ENCODE assay signal across 1 cellular context in genomic region chr5:154368041-154368800, GRCh38.
TF ChIP-seq lines count a peak whose summit lies in the region.

No MANE protein-coding gene starts in this region.

TF ChIP-seq in HEK293, 187 proteins besides CTCF, POLR2A, EP300 and RAD21 (continued from another document and continues in another):
- no peak for TF ChIP-seq ZNF2 (tag by site-specific recombination; IDR thresholded peaks at IDR 0.05)
- TF ChIP-seq ZNF394 (tag by site-specific recombination; IDR thresholded peaks at IDR 0.05; ENCODE audit: borderline replicate concordance): no peak; the same call in 1 of the 2 replicates
- TF ChIP-seq ZNF426 (tag by site-specific recombination; IDR thresholded peaks at IDR 0.05): no peak
- no peak for TF ChIP-seq ZNF660 (tag by site-specific recombination; IDR thresholded peaks at IDR 0.05)
- TF ChIP-seq PRDM1 (tag by site-specific recombination; IDR thresholded peaks at IDR 0.05): peak; percentile 83
- no peak for TF ChIP-seq ZNF26 (tag by site-specific recombination; IDR thresholded peaks at IDR 0.05)
- TF ChIP-seq ZBTB20 (tag by site-specific recombination; IDR thresholded peaks at IDR 0.05): no peak
- TF ChIP-seq ZNF132 (tag by site-specific recombination; IDR thresholded peaks at IDR 0.05; ENCODE audit: borderline replicate concordance): no peak
- TF ChIP-seq ZNF280D (tag by site-specific recombination; IDR thresholded peaks at IDR 0.05): no peak
- TF ChIP-seq ZSCAN16 (tag by site-specific recombination; IDR thresholded peaks at IDR 0.05): no peak
- TF ChIP-seq ZNF23 (tag by site-specific recombination; IDR thresholded peaks at IDR 0.05; ENCODE audit: borderline replicate concordance): no peak
- TF ChIP-seq PRDM4 (tag by site-specific recombination; IDR thresholded peaks at IDR 0.05): no peak
- no peak for TF ChIP-seq ZNF248 (tag by site-specific recombination; IDR thresholded peaks at IDR 0.05)
- TF ChIP-seq ZNF223 (tag by site-specific recombination; IDR thresholded peaks at IDR 0.05): no peak
- no peak for TF ChIP-seq ZNF19 (tag by site-specific recombination; IDR thresholded peaks at IDR 0.05; ENCODE audit: low read depth)
- no peak for TF ChIP-seq ZBTB48 (tag by site-specific recombination; IDR thresholded peaks at IDR 0.05)
- TF ChIP-seq ZNF335 (tag by site-specific recombination; conservative IDR thresholded peaks at IDR 0.05): no peak
- no peak for TF ChIP-seq ZNF585B (tag by site-specific recombination; IDR thresholded peaks at IDR 0.05)
- TF ChIP-seq ZNF174 (tag by site-specific recombination; IDR thresholded peaks at IDR 0.05): no peak
- no peak for TF ChIP-seq ZFP37 (tag by site-specific recombination; IDR thresholded peaks at IDR 0.05)
- no peak for TF ChIP-seq ZNF391 (tag by site-specific recombination; IDR thresholded peaks at IDR 0.05; ENCODE audit: borderline replicate concordance, low read depth)
- TF ChIP-seq ZNF677 (tag by site-specific recombination; IDR thresholded peaks at IDR 0.05): 0 out of 2 replicates have a peak, but pooled peaks have one; percentile 59
- TF ChIP-seq ZNF398 (tag by site-specific recombination; IDR thresholded peaks at IDR 0.05): no peak
- TF ChIP-seq ZXDB (tag by site-specific recombination; IDR thresholded peaks at IDR 0.05): 0 out of 2 replicates have a peak, but pooled peaks have one; percentile 21
- TF ChIP-seq KLF16 (tag by site-specific recombination; IDR thresholded peaks at IDR 0.05): no peak
- no peak for TF ChIP-seq ZNF623 (tag by site-specific recombination; IDR thresholded peaks at IDR 0.05)
- no peak for TF ChIP-seq ZNF658 (tag by site-specific recombination; IDR thresholded peaks at IDR 0.05)
- no peak for TF ChIP-seq ZNF473 (tag by site-specific recombination; IDR thresholded peaks at IDR 0.05)
- no peak for TF ChIP-seq ZNF704 (tag by site-specific recombination; IDR thresholded peaks at IDR 0.05)
- no peak for TF ChIP-seq FEZF1 (tag by site-specific recombination; IDR thresholded peaks at IDR 0.05)
- TF ChIP-seq ZSCAN18 (tag by site-specific recombination; IDR thresholded peaks at IDR 0.05): no peak
- TF ChIP-seq ZNF341 (tag by site-specific recombination; IDR thresholded peaks at IDR 0.05; ENCODE audit: low read depth): no peak
- peak; percentile 94 for TF ChIP-seq ZNF692 (tag by site-specific recombination; IDR thresholded peaks at IDR 0.05)
- TF ChIP-seq ZNF548 (tag by site-specific recombination; IDR thresholded peaks at IDR 0.05): no peak
- no peak for TF ChIP-seq KLF8 (tag by site-specific recombination; IDR thresholded peaks at IDR 0.05)
- TF ChIP-seq ZNF221 (tag by site-specific recombination; IDR thresholded peaks at IDR 0.05; ENCODE audit: borderline replicate concordance): no peak
- no peak for TF ChIP-seq ZFHX2 (tag by site-specific recombination; conservative IDR thresholded peaks at IDR 0.05)
- TF ChIP-seq ZNF148 (tag by site-specific recombination; IDR thresholded peaks at IDR 0.05; ENCODE audit: borderline replicate concordance): no peak
- no peak for TF ChIP-seq ZNF654 (tag by site-specific recombination; IDR thresholded peaks at IDR 0.05; ENCODE audit: low read depth)
- TF ChIP-seq ZNF571 (tag by site-specific recombination; IDR thresholded peaks at IDR 0.05): no peak
- no peak for TF ChIP-seq TRIM28 (IDR thresholded peaks at IDR 0.05; ENCODE audit: borderline replicate concordance, low read length)
- TF ChIP-seq ZNF404 (tag by site-specific recombination; IDR thresholded peaks at IDR 0.05): no peak
- TF ChIP-seq ZNF664 (tag by site-specific recombination; IDR thresholded peaks at IDR 0.05): no peak
- TF ChIP-seq MZF1 (tag by site-specific recombination; IDR thresholded peaks at IDR 0.05; ENCODE audit: borderline replicate concordance): no peak
- TF ChIP-seq ZNF521 (tag by site-specific recombination; IDR thresholded peaks at IDR 0.05): no peak
- no peak for TF ChIP-seq ZNF747 (tag by site-specific recombination; IDR thresholded peaks at IDR 0.05)
- no peak for TF ChIP-seq EGR2 (tag by site-specific recombination; IDR thresholded peaks at IDR 0.05; ENCODE audit: low read depth)
- peak; percentile 89 for TF ChIP-seq ZFP69B (tag by site-specific recombination; IDR thresholded peaks at IDR 0.05)
- TF ChIP-seq YY1 (tag by site-specific recombination; IDR thresholded peaks at IDR 0.05): no peak
- no peak for TF ChIP-seq ZNF624 (tag by site-specific recombination; IDR thresholded peaks at IDR 0.05)
- TF ChIP-seq ZNF16 (tag by site-specific recombination; IDR thresholded peaks at IDR 0.05; ENCODE audit: low read depth): no peak
- no peak for TF ChIP-seq ZNF529 (tag by site-specific recombination; IDR thresholded peaks at IDR 0.05; ENCODE audit: insufficient replicate concordance)
- no peak for TF ChIP-seq ZNF121 (tag by site-specific recombination; IDR thresholded peaks at IDR 0.05)
- peak; percentile 24; the same call in 1 of the 2 replicates for TF ChIP-seq ZNF639 (tag by site-specific recombination; IDR thresholded peaks at IDR 0.05)
- TF ChIP-seq ZNF48 (tag by site-specific recombination; IDR thresholded peaks at IDR 0.05): no peak
- TF ChIP-seq ZNF610 (tag by site-specific recombination; IDR thresholded peaks at IDR 0.05; ENCODE audit: borderline replicate concordance): no peak
